ENCODE assay signal across 8 cellular contexts in genomic region chr7:116954443-116954838, GRCh38. TPM values are rescaled to one million over a fixed set of nuclear protein-coding genes. Genes with fewer than 3 reads are reported as not detected.
DNase-seq lines count a peak whose midpoint lies in the region; ATAC-seq and TF ChIP-seq lines count a peak whose summit lies in the region.

No MANE protein-coding gene starts in this region.

- H3K36me3 Mint-ChIP-seq in activated T-cell treated with anti-CD3 and anti-CD28 coated beads, Interleukin-2, amount 50 U/mL, for 4 hours (ENCODE audit: insufficient read depth), result no peaks in the 10 kb centered on the region
- peaks cover 9% of the 10 kb centered on the region for H3K36me3 Mint-ChIP-seq in activated T-helper 2 cell treated with anti-CD3 and anti-CD28 coated beads, Interferon-gamma antibody, Interleukin-2, Interleukin-4, amounts not matched to agents 10 μg/mL and 5 μg/mL and 100 μg/mL, durations not matched to agents 14 hours and 24 hours and 36 hours (ENCODE audit: low read depth)

- H3K4me1 Mint-ChIP-seq in activated T-cell treated with anti-CD3 and anti-CD28 coated beads, Interleukin-2, amount 50 U/mL, for 4 hours (ENCODE audit: low read depth), result peaks cover 27% of the 10 kb centered on the region
- H3K4me1 Mint-ChIP-seq in activated T-helper 2 cell treated with anti-CD3 and anti-CD28 coated beads, Interferon-gamma antibody, Interleukin-2, Interleukin-4, amounts not matched to agents 10 μg/mL and 5 μg/mL and 100 μg/mL, durations not matched to agents 14 hours and 24 hours and 36 hours (ENCODE audit: low read depth), result peaks cover 36% of the 10 kb centered on the region

- DNase-seq in activated T-cell treated with anti-CD3 and anti-CD28 coated beads, Interleukin-2, amount 50 U/mL, for 4 hours, result no peak
- DNase-seq in activated T-cell treated with anti-CD3 and anti-CD28 coated beads for 4 hours (no peak), kidney epithelial cell (ENCODE audit: low read depth) (no peak), tibial artery (no peak), NCI-H1694 (lab: John Stamatoyannopoulos, UW) (no peak), NCI-H446 (lab: John Stamatoyannopoulos, UW) (no peak), superior temporal gyrus (ENCODE audit: extremely low spot score) (no peak)
- no peak for DNase-seq in activated T-helper 2 cell treated with anti-CD3 and anti-CD28 coated beads, Interferon-gamma antibody, Interleukin-2, Interleukin-4, amounts not matched to agents 10 μg/mL and 5 μg/mL and 100 μg/mL, durations not matched to agents 14 hours and 24 hours and 36 hours (ENCODE audit: low spot score)

- no peaks in the 10 kb centered on the region for H3K36me3 ChIP-seq in kidney epithelial cell (ENCODE audit: control insufficient read depth, insufficient read depth, low read length)
- no peaks in the 10 kb centered on the region for H3K36me3 ChIP-seq in tibial artery

- no peak for ATAC-seq in activated T-cell treated with anti-CD3 and anti-CD28 coated beads, Interleukin-2, amount 50 U/mL, for 4 hours

- TF ChIP-seq CTCF in kidney epithelial cell (IDR thresholded peaks at IDR 0.05; ENCODE audit: insufficient read depth, low read length, poor library complexity, severe bottlenecking) (no peak), tibial artery (IDR thresholded peaks at IDR 0.05) (no peak)

- no peaks in the 10 kb centered on the region for H3K9me3 Mint-ChIP-seq in activated T-cell treated with anti-CD3 and anti-CD28 coated beads, Interleukin-2, amount 50 U/mL, for 4 hours
- no peaks in the 10 kb centered on the region for H3K9me3 Mint-ChIP-seq in activated T-helper 2 cell treated with anti-CD3 and anti-CD28 coated beads, Interferon-gamma antibody, Interleukin-2, Interleukin-4, amounts not matched to agents 10 μg/mL and 5 μg/mL and 100 μg/mL, durations not matched to agents 14 hours and 24 hours and 36 hours

- H3K27me3 Mint-ChIP-seq in activated T-cell treated with anti-CD3 and anti-CD28 coated beads, Interleukin-2, amount 50 U/mL, for 4 hours (ENCODE audit: low read depth), result no peaks in the 10 kb centered on the region
- peaks cover 6% of the 10 kb centered on the region for H3K27me3 Mint-ChIP-seq in activated T-helper 2 cell treated with anti-CD3 and anti-CD28 coated beads, Interferon-gamma antibody, Interleukin-2, Interleukin-4, amounts not matched to agents 10 μg/mL and 5 μg/mL and 100 μg/mL, durations not matched to agents 14 hours and 24 hours and 36 hours (ENCODE audit: low read depth)

- H3K27me3 ChIP-seq in kidney epithelial cell (ENCODE audit: control insufficient read depth, insufficient read depth, low read length) (no peaks in the 10 kb centered on the region), tibial artery (no peaks in the 10 kb centered on the region)

- intact Hi-C loops in activated T-helper 2 cell treated with anti-CD3 and anti-CD28 coated beads, Interferon-gamma antibody, Interleukin-2, Interleukin-4, amounts not matched to agents 10 μg/mL and 5 μg/mL and 100 μg/mL, durations not matched to agents 14 hours and 24 hours and 36 hours (cut with micrococcal nuclease), result loop anchor here (2.0 to 10.0 kb wide), 2 partner anchors 92 to 740 kb away; partner anchors contain the start of genes CAPZA2 and TES
- intact Hi-C loops in tibial artery (cut with DNase I; ENCODE audit: low total_unique reads), result no loop called here

- H3K9me3 ChIP-seq in tibial artery, result no peaks in the 10 kb centered on the region

- H3K4me3 ChIP-seq in kidney epithelial cell (ENCODE audit: low read depth, low read length), result peak overlapping the region; percentile 93
- H3K4me3 ChIP-seq in tibial artery, result peak overlapping the region; percentile 88 to 97

- H3K4me3 Mint-ChIP-seq in activated T-cell treated with anti-CD3 and anti-CD28 coated beads, Interleukin-2, amount 50 U/mL, for 4 hours, result peak overlapping the region; percentile 93
- H3K4me3 Mint-ChIP-seq in activated T-helper 2 cell treated with anti-CD3 and anti-CD28 coated beads, Interferon-gamma antibody, Interleukin-2, Interleukin-4, amounts not matched to agents 10 μg/mL and 5 μg/mL and 100 μg/mL, durations not matched to agents 14 hours and 24 hours and 36 hours (ENCODE audit: low read depth), result peak overlapping the region; percentile 94

- H3K27ac ChIP-seq in tibial artery, result peak overlapping the region; percentile 100

- peaks cover 0 to 54% (median 20%) of the 10 kb centered on the region in 4 donors for H3K4me1 ChIP-seq in tibial artery

- peak overlapping the region; percentile 89 for H3K27ac Mint-ChIP-seq in activated T-helper 2 cell treated with anti-CD3 and anti-CD28 coated beads, Interferon-gamma antibody, Interleukin-2, Interleukin-4, amounts not matched to agents 10 μg/mL and 5 μg/mL and 100 μg/mL, durations not matched to agents 14 hours and 24 hours and 36 hours

RNA-seq across cellular contexts. Expression of gene ST7, which starts 1.1 kb away (rescaled TPM):
- total RNA-seq in activated T-cell treated with anti-CD3 and anti-CD28 coated beads, Interleukin-2, amount 50 U/mL, for 4 hours, result 10 to 100 TPM in 1 of 3 donors, 1 to 10 TPM in 2; 7.7 to 10.5 (median 10.0) TPM
- 8.0 and 10.0 TPM in 2 replicates for total RNA-seq in activated T-helper 2 cell treated with anti-CD3 and anti-CD28 coated beads, Interferon-gamma antibody, Interleukin-2, Interleukin-4, amounts not matched to agents 10 μg/mL and 5 μg/mL and 100 μg/mL, durations not matched to agents 14 hours and 24 hours and 36 hours
- 17.0 and 19.0 TPM in 2 replicates for total RNA-seq in kidney epithelial cell
